In the genomic region with DNA sequence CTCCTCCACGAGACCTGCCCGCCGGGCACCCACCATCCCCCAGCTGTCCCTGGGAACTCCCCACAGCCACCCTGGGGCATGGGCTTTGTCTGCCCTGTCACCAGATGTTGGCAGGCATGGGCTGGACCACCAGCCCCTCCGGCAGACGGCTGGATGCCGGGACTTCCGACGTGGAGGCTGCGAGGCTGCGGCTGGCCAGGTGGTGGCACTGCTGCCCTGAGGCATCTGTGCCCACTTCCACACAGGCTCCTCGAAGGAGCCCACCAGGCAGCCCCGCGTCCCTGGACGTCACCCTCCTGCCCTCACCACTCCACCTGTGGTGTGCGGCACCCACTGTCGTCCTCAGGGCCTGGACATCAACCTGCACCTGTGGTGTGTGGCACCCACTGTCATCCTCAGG, we compare ENCODE assay signal across 11 cellular contexts.
A peak's percentile ranks its signal among the peaks of the same experiment; 100 is the strongest.
DNase-seq lines count a peak whose midpoint lies in the region; ATAC-seq and TF ChIP-seq lines count a peak whose summit lies in the region.
"Had no signal": no experiment of that assay in that cellular context is flagged by ENCODE, and none has a peak within 500 bp of the region (broad histone marks: within the 10 kb centered on the region; RNA-seq: fewer than 3 reads in every experiment).

No MANE protein-coding gene starts in this region.

- H3K4me3 ChIP-seq in GM12864 (ENCODE audit: low read depth, low read length): no peak overlapping the region
- no peak overlapping the region for H3K4me3 ChIP-seq in KMS-11 (IDR thresholded peaks at IDR 0.05; ENCODE audit: insufficient read depth, low read depth, low read length)

- no peaks in the 10 kb centered on the region for H3K4me1 ChIP-seq in KMS-11 (ENCODE audit: low read depth, poor library complexity, severe bottlenecking)

- DNase-seq in GM12864 (ENCODE audit: low read depth) (no peak), nephron progenitor cell (peak; percentile 61), NCI-H187 (lab: John Stamatoyannopoulos, UW) (no peak), SW480 (ENCODE audit: low spot score) (no peak), NCI-H1694 (lab: John Stamatoyannopoulos, UW) (no peak)
- DNase-seq in activated naive CD4-positive, alpha-beta T cell treated with Interleukin-2 at 50 U/mL for 16 hours: no peak
- DNase-seq: activated CD4-positive, CD25-positive, alpha-beta regulatory T cell; NCI-H524 had no signal

- H3K4me1 Mint-ChIP-seq in activated T-helper 17 cell treated with anti-CD3 and anti-CD28 coated beads, Interleukin-2, amount 50 U/mL, for 72 hours: no peaks in the 10 kb centered on the region
- H3K4me1 Mint-ChIP-seq in nephron progenitor cell: no peaks in the 10 kb centered on the region

- H3K27ac Mint-ChIP-seq in activated T-helper 17 cell treated with anti-CD3 and anti-CD28 coated beads, Interleukin-2, amount 50 U/mL, for 72 hours: no peak overlapping the region
- no peak overlapping the region for H3K27ac Mint-ChIP-seq in nephron progenitor cell

- no peaks in the 10 kb centered on the region for H3K9me3 Mint-ChIP-seq in activated T-helper 17 cell treated with anti-CD3 and anti-CD28 coated beads, Interleukin-2, amount 50 U/mL, for 72 hours
- peaks cover 29% of the 10 kb centered on the region for H3K9me3 Mint-ChIP-seq in nephron progenitor cell

- peak; percentile 29 for ATAC-seq in activated T-helper 17 cell treated with anti-CD3 and anti-CD28 coated beads, Interleukin-2, amount 50 U/mL, for 72 hours (replicated peaks)
- ATAC-seq: naive thymus-derived CD8-positive, alpha-beta T cell had no signal

- no peak overlapping the region for H3K9ac ChIP-seq in KMS-11

- H3K79me2 ChIP-seq in KMS-11 (ENCODE audit: insufficient read depth, low read depth): no peaks in the 10 kb centered on the region

- H3K4me3 Mint-ChIP-seq in activated T-helper 17 cell treated with anti-CD3 and anti-CD28 coated beads, Interleukin-2, amount 50 U/mL, for 72 hours: no peak overlapping the region
- H3K4me3 Mint-ChIP-seq in nephron progenitor cell: no peak overlapping the region
- H3K4me3 Mint-ChIP-seq: naive thymus-derived CD8-positive, alpha-beta T cell had no signal

- H3K36me3 Mint-ChIP-seq in activated T-helper 17 cell treated with anti-CD3 and anti-CD28 coated beads, Interleukin-2, amount 50 U/mL, for 72 hours (ENCODE audit: low read depth): no peaks in the 10 kb centered on the region
- peaks cover 7% of the 10 kb centered on the region for H3K36me3 Mint-ChIP-seq in nephron progenitor cell (ENCODE audit: low read depth)
- H3K36me3 Mint-ChIP-seq: naive thymus-derived CD8-positive, alpha-beta T cell had no signal

- H3K36me3 ChIP-seq in KMS-11 (ENCODE audit: insufficient read depth): no peaks in the 10 kb centered on the region

- no peak overlapping the region for H3K4me2 ChIP-seq in KMS-11

- TF ChIP-seq CTCF in GM12864 (IDR thresholded peaks at IDR 0.05; ENCODE audit: low read depth, low read length, missing control alignments): peak; percentile 4
- TF ChIP-seq CTCF in KMS-11 (conservative IDR thresholded peaks at IDR 0.05; ENCODE audit: low read depth, low read length): peak; percentile 34; the same call in 1 of the 2 replicates
- peak; percentile 72 for TF ChIP-seq CTCF in nephron progenitor cell (IDR thresholded peaks at IDR 0.05)

- H4K20me1 ChIP-seq in KMS-11 (ENCODE audit: insufficient read depth): no peaks in the 10 kb centered on the region

- H2AFZ ChIP-seq in KMS-11 (ENCODE audit: low read depth): no peak overlapping the region

- no peaks in the 10 kb centered on the region for H3K27me3 ChIP-seq in KMS-11 (ENCODE audit: insufficient read depth, low read depth)

- H3K27ac ChIP-seq in KMS-11: no peak overlapping the region

- H3K27me3 Mint-ChIP-seq in activated T-helper 17 cell treated with anti-CD3 and anti-CD28 coated beads, Interleukin-2, amount 50 U/mL, for 72 hours: peaks cover 6% of the 10 kb centered on the region
- H3K27me3 Mint-ChIP-seq in nephron progenitor cell (ENCODE audit: low read depth, poor library complexity): peaks cover 5% of the 10 kb centered on the region

Comparison
In these comparisons a context has a peak if more than half of its experiments do, and no peak if none do; other contexts are left out.
1. CTCF ChIP-seq: peak in every context shown above with its lines; median percentile 72 in nephron progenitor cell; 34 in KMS-11; 4 in GM12864.